9 cellular contexts compared by ENCODE assay signal in the genomic region with DNA sequence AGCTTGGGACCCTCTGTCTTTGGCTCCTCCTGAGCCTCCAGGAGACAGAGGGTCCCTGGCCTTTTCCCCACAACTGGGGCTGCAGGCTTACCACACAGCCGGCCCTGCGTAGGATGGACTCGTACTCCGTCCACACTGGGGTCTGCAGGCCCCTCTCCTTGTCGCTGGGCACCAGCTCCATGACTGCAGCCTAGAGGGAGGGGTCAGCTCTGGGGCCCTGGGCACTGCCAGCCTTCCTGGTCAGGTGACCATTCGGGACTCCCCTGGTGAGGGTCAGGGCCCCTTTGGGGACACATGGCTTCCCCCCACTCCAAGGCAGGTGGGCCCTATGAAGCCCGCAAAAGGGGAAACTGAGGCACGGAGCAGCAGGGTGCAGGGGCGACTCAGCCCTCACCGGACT. TPM values are rescaled to one million over a fixed set of nuclear protein-coding genes. Genes with fewer than 3 reads are reported as not detected.
DNase-seq lines count a peak whose midpoint lies in the region; ATAC-seq and TF ChIP-seq lines count a peak whose summit lies in the region.
"Had no signal": no experiment of that assay in that cellular context is flagged by ENCODE, and none has a peak within 500 bp of the region (broad histone marks: within the 10 kb centered on the region; RNA-seq: fewer than 3 reads in every experiment).

No MANE protein-coding gene starts in this region.

- no peak overlapping the region for H3K27ac ChIP-seq in GM23248
- H3K27ac ChIP-seq in right atrium auricular region = no peak overlapping the region
- no peak overlapping the region for H3K27ac ChIP-seq in RWPE1

- no peak overlapping the region for H2AFZ ChIP-seq in GM23248

- no peaks in the 10 kb centered on the region for H3K36me3 Mint-ChIP-seq in activated CD4-positive, alpha-beta memory T cell treated with anti-CD3 and anti-CD28 coated beads, Interleukin-2, amount 10 ng/mL, durations not matched to agents 7 days and 5 days (ENCODE audit: low read depth)
- no peaks in the 10 kb centered on the region for H3K36me3 Mint-ChIP-seq in stimulated activated effector memory CD8-positive, alpha-beta T cell treated with anti-CD3 and anti-CD28 coated beads, Interleukin-12 subunit alpha, Interleukin-12 subunit beta, amount 100 ng/mL, for 72 hours
- H3K36me3 Mint-ChIP-seq: natural killer cell treated with Interleukin-12 subunit alpha and Interleukin-12 subunit beta and Interleukin-15 and Interleukin-18, amount 100 ng/mL, for 72 hours had no signal

- H3K4me3 Mint-ChIP-seq in activated CD4-positive, alpha-beta memory T cell treated with anti-CD3 and anti-CD28 coated beads, Interleukin-2, amount 10 ng/mL, durations not matched to agents 7 days and 5 days = peak overlapping the region; percentile 24
- H3K4me3 Mint-ChIP-seq in stimulated activated effector memory CD8-positive, alpha-beta T cell treated with anti-CD3 and anti-CD28 coated beads, Interleukin-12 subunit alpha, Interleukin-12 subunit beta, amount 100 ng/mL, for 72 hours = peak overlapping the region; percentile 64

- 0 out of 2 replicates have a peak, but pooled peaks cover 3% of the 10 kb centered on the region for H3F3A ChIP-seq in GM23248 (ENCODE audit: insufficient read depth)

- POLR2A ChIA-PET in activated CD4-positive, alpha-beta memory T cell treated with anti-CD3 and anti-CD28 coated beads, Interleukin-2, amount 10 ng/mL, durations not matched to agents 7 days and 5 days (lab: Charles Lee) = interaction anchor here (1.3 to 3.6 kb wide), 2 partner anchors 17 to 33 kb away, joined by 4 to 12 read pairs; a partner anchor contains a TSS
- POLR2A ChIA-PET in RWPE1 (lab: Yijun Ruan, JAX; ENCODE audit: low non-redundant PET) = no interaction called here

- no peaks in the 10 kb centered on the region for H3K27me3 ChIP-seq in GM23248 (replicated peaks; ENCODE audit: insufficient read depth)
- H3K27me3 ChIP-seq in right atrium auricular region = no peaks in the 10 kb centered on the region

- 73 to 76% methylated on average over 7 to 10 of the region's 10 CpGs for WGBS in GM23248 (ENCODE audit: low coverage in 1 of 2, low lambda C conversion rate in 2 of 2, missing lambda C conversion rate in 2 of 2), 2 experiments

- no peaks in the 10 kb centered on the region for H3K4me1 Mint-ChIP-seq in activated CD4-positive, alpha-beta memory T cell treated with anti-CD3 and anti-CD28 coated beads, Interleukin-2, amount 10 ng/mL, durations not matched to agents 7 days and 5 days
- H3K4me1 Mint-ChIP-seq in stimulated activated effector memory CD8-positive, alpha-beta T cell treated with anti-CD3 and anti-CD28 coated beads, Interleukin-12 subunit alpha, Interleukin-12 subunit beta, amount 100 ng/mL, for 72 hours = peaks cover 11% of the 10 kb centered on the region

- CTCF ChIA-PET in activated CD4-positive, alpha-beta memory T cell treated with anti-CD3 and anti-CD28 coated beads, Interleukin-2, amount 10 ng/mL, durations not matched to agents 7 days and 5 days (lab: Charles Lee) = no interaction called here
- CTCF ChIA-PET in RWPE1 (lab: Yijun Ruan, JAX) = interaction anchor here (2.0 kb wide), 1 partner anchor 27 kb away, joined by 11 read pairs; no protein-coding TSS in a partner anchor

- no peak for DNase-seq in GM23248
- no peak for DNase-seq in activated CD4-positive, alpha-beta memory T cell treated with anti-CD3 and anti-CD28 coated beads, Interleukin-2, amount 10 ng/mL, durations not matched to agents 7 days and 5 days
- no peak for DNase-seq in right atrium auricular region (ENCODE audit: low spot score)
- DNase-seq in stimulated activated effector memory CD8-positive, alpha-beta T cell treated with anti-CD3 and anti-CD28 coated beads, Interleukin-12 subunit alpha, Interleukin-12 subunit beta, amount 100 ng/mL, for 72 hours (ENCODE audit: low spot score in 2 of 2) = no peak
- DNase-seq in RWPE1 (ENCODE audit: low spot score) = no peak
- DNase-seq in NCI-H524 treated with DMSO at 0.1 percent for 48 hours (lab: John Stamatoyannopoulos, UW) = no peak
- no peak for DNase-seq in SIG-M5 treated with dmso at 0.1 percent for 504 hours (lab: John Stamatoyannopoulos, UW; ENCODE audit: unreplicated experiment)
- DNase-seq: NCI-H1436 treated with DMSO at 0.1 percent for 48 hours had no signal

- H3K4me1 ChIP-seq in GM23248 (ENCODE audit: insufficient read depth) = no peaks in the 10 kb centered on the region
- H3K4me1 ChIP-seq in right atrium auricular region = peaks cover 0 to 17% of the 10 kb centered on the region in 2 donors

- no peak for ATAC-seq in stimulated activated effector memory CD8-positive, alpha-beta T cell treated with anti-CD3 and anti-CD28 coated beads, Interleukin-12 subunit alpha, Interleukin-12 subunit beta, amount 100 ng/mL, for 72 hours

- in situ Hi-C loops in GM23248 (cut with MboI) = no loop called here

- no peaks in the 10 kb centered on the region for H4K20me1 ChIP-seq in GM23248 (ENCODE audit: insufficient read depth)

- no peaks in the 10 kb centered on the region for H3K9me3 ChIP-seq in GM23248 (ENCODE audit: low read depth)
- no peaks in the 10 kb centered on the region for H3K9me3 ChIP-seq in right atrium auricular region

- TF ChIP-seq CTCF in right atrium auricular region (IDR thresholded peaks at IDR 0.05) = no peak
- no peak for TF ChIP-seq CTCF in RWPE1 (conservative IDR thresholded peaks at IDR 0.05; ENCODE audit: low read depth)

- H3K4me2 ChIP-seq in GM23248 (ENCODE audit: unreplicated experiment) = peak overlapping the region; percentile 48

- H3K9ac ChIP-seq in GM23248 = no peak overlapping the region

- H3K27me3 Mint-ChIP-seq in activated CD4-positive, alpha-beta memory T cell treated with anti-CD3 and anti-CD28 coated beads, Interleukin-2, amount 10 ng/mL, durations not matched to agents 7 days and 5 days = no peaks in the 10 kb centered on the region
- H3K27me3 Mint-ChIP-seq: natural killer cell treated with Interleukin-12 subunit alpha and Interleukin-12 subunit beta and Interleukin-15 and Interleukin-18, amount 100 ng/mL, for 72 hours had no signal

- no peaks in the 10 kb centered on the region for H3K9me3 Mint-ChIP-seq in activated CD4-positive, alpha-beta memory T cell treated with anti-CD3 and anti-CD28 coated beads, Interleukin-2, amount 10 ng/mL, durations not matched to agents 7 days and 5 days
- H3K9me3 Mint-ChIP-seq in stimulated activated effector memory CD8-positive, alpha-beta T cell treated with anti-CD3 and anti-CD28 coated beads, Interleukin-12 subunit alpha, Interleukin-12 subunit beta, amount 100 ng/mL, for 72 hours = no peaks in the 10 kb centered on the region
- H3K9me3 Mint-ChIP-seq: natural killer cell treated with Interleukin-12 subunit alpha and Interleukin-12 subunit beta and Interleukin-15 and Interleukin-18, amount 100 ng/mL, for 72 hours had no signal

- H3K4me3 ChIP-seq in GM23248 (peak overlapping the region; percentile 63; the same call in 1 of the 2 replicates), right atrium auricular region (peak overlapping the region; percentile 53 to 76)

- H3K79me2 ChIP-seq in GM23248 (ENCODE audit: insufficient read depth) = no peaks in the 10 kb centered on the region

- H3K27ac Mint-ChIP-seq in activated CD4-positive, alpha-beta memory T cell treated with anti-CD3 and anti-CD28 coated beads, Interleukin-2, amount 10 ng/mL, durations not matched to agents 7 days and 5 days = no peak overlapping the region
- H3K27ac Mint-ChIP-seq in stimulated activated effector memory CD8-positive, alpha-beta T cell treated with anti-CD3 and anti-CD28 coated beads, Interleukin-12 subunit alpha, Interleukin-12 subunit beta, amount 100 ng/mL, for 72 hours = no peak overlapping the region
- H3K27ac Mint-ChIP-seq: natural killer cell treated with Interleukin-12 subunit alpha and Interleukin-12 subunit beta and Interleukin-15 and Interleukin-18, amount 100 ng/mL, for 72 hours had no signal

- H3K36me3 ChIP-seq in GM23248 (ENCODE audit: low read depth) (no peaks in the 10 kb centered on the region), right atrium auricular region (no peaks in the 10 kb centered on the region)

- H3K9me2 ChIP-seq in GM23248 (ENCODE audit: insufficient read depth) = no peaks in the 10 kb centered on the region

RNA-seq across cellular contexts. Expression of a gene that starts 1.3 kb away (rescaled TPM):
- 19.5 and 24.5 TPM in 2 replicates for total RNA-seq in GM23248 (2014; rRNA removed; shearing (Covaris generic))
- polyA plus RNA-seq in GM23248 (2016; fragmentation: Nextera tagmentation; extraction: Ambion mirVana) = 20.9 and 21.5 TPM in 2 replicates
- 10 to 100 TPM; 11.2 to 11.4 TPM for total RNA-seq in activated CD4-positive, alpha-beta memory T cell treated with anti-CD3 and anti-CD28 coated beads, Interleukin-2, amount 10 ng/mL, durations not matched to agents 7 days and 5 days
- 10 to 100 TPM in 1 of 2 donors, 1 to 10 TPM in 1; 9.8 to 32.6 TPM for total RNA-seq in right atrium auricular region

RNA-seq across cellular contexts. Expression of a gene that starts 9.4 kb away (rescaled TPM):
- not detected in 2 replicates for total RNA-seq in GM23248 (2014; rRNA removed; shearing (Covaris generic))
- polyA plus RNA-seq in GM23248 (2016; fragmentation: Nextera tagmentation; extraction: Ambion mirVana) = not detected in 2 replicates
- not detected for total RNA-seq in activated CD4-positive, alpha-beta memory T cell treated with anti-CD3 and anti-CD28 coated beads, Interleukin-2, amount 10 ng/mL, durations not matched to agents 7 days and 5 days
- total RNA-seq in right atrium auricular region = not detected
- total RNA-seq: natural killer cell treated with Interleukin-12 subunit alpha and Interleukin-12 subunit beta and Interleukin-15 and Interleukin-18, amount 100 ng/mL, for 72 hours had no signal

RNA-seq across cellular contexts. Expression of a gene that starts 16.6 kb away (rescaled TPM):
- total RNA-seq in GM23248 (2014; rRNA removed; shearing (Covaris generic)) = 76.1 and 82.2 TPM in 2 replicates
- polyA plus RNA-seq in GM23248 (2016; fragmentation: Nextera tagmentation; extraction: Ambion mirVana) = 147 and 150 TPM in 2 replicates
- 10 to 100 TPM; 31.3 to 31.6 TPM for total RNA-seq in activated CD4-positive, alpha-beta memory T cell treated with anti-CD3 and anti-CD28 coated beads, Interleukin-2, amount 10 ng/mL, durations not matched to agents 7 days and 5 days
- total RNA-seq in right atrium auricular region = 100 to 1,000 TPM in 1 of 2 donors, 10 to 100 TPM in 1; 89.8 to 146 TPM

RNA-seq across cellular contexts. Expression of a gene that starts 19.9 kb away (rescaled TPM):
- 0.86 TPM in 1 of 2 replicates, not detected in the other for total RNA-seq in GM23248 (2014; rRNA removed; shearing (Covaris generic))
- polyA plus RNA-seq in GM23248 (2016; fragmentation: Nextera tagmentation; extraction: Ambion mirVana) = not detected in 2 replicates
- not detected for total RNA-seq in activated CD4-positive, alpha-beta memory T cell treated with anti-CD3 and anti-CD28 coated beads, Interleukin-2, amount 10 ng/mL, durations not matched to agents 7 days and 5 days
- total RNA-seq in right atrium auricular region = under 1 TPM in 1 of 2 donors, not detected in 1; 0.98 TPM
- total RNA-seq: natural killer cell treated with Interleukin-12 subunit alpha and Interleukin-12 subunit beta and Interleukin-15 and Interleukin-18, amount 100 ng/mL, for 72 hours had no signal

RNA-seq across cellular contexts. Expression of a gene that starts 22.5 kb away (rescaled TPM):
- total RNA-seq in GM23248 (2014; rRNA removed; shearing (Covaris generic)) = 4.1 and 5.8 TPM in 2 replicates
- 4.5 TPM in 2 replicates for polyA plus RNA-seq in GM23248 (2016; fragmentation: Nextera tagmentation; extraction: Ambion mirVana)
- total RNA-seq in activated CD4-positive, alpha-beta memory T cell treated with anti-CD3 and anti-CD28 coated beads, Interleukin-2, amount 10 ng/mL, durations not matched to agents 7 days and 5 days = 1 to 10 TPM; 5.9 to 7.8 TPM
- 1 to 10 TPM; 2.4 to 3.5 TPM for total RNA-seq in right atrium auricular region
